17 cellular contexts compared by ENCODE assay signal in the genomic region with DNA sequence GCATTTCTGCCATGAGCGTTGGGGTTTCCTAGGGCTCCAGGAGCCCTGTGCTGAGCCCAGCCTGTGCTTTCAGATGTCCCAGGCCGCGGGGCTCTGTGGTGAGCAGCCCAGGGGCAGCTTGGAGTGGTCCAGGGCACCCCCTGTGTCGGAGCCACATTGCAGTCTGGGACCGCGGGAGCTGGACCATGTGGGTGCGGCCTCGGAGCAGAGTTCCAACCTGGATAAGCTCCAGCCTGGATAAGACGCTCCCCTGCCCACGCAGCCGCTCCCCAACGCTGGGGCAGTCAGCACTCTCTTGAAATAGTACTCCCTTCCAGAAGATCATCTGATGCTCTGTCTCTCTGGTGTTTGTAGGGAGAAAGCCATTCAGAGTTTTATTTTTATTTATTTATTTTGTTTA.
A peak's percentile ranks its signal among the peaks of the same experiment; 100 is the strongest.
DNase-seq lines count a peak whose midpoint lies in the region; TF ChIP-seq lines count a peak whose summit lies in the region.
"Had no signal": no experiment of that assay in that cellular context is flagged by ENCODE, and none has a peak within 500 bp of the region (broad histone marks: within the 10 kb centered on the region; RNA-seq: fewer than 3 reads in every experiment).

No MANE protein-coding gene starts in this region.

- no peak overlapping the region for H2BK15ac ChIP-seq in H9 (ENCODE audit: low read depth, low read length)

- H2AK5ac ChIP-seq in H9 (ENCODE audit: insufficient read length, low read length) = no peak overlapping the region

- H3K27ac Mint-ChIP-seq in H9 = no peak overlapping the region
- H3K27ac Mint-ChIP-seq: activated T-helper 2 cell treated with anti-CD3 and anti-CD28 coated beads, Interferon-gamma antibody, Interleukin-2, Interleukin-4, amounts not matched to agents 10 μg/mL and 5 μg/mL and 100 μg/mL, durations not matched to agents 14 hours and 24 hours and 36 hours; effector memory CD8-positive, alpha-beta T cell; stimulated activated effector memory CD8-positive, alpha-beta T cell treated with anti-CD3 and anti-CD28 coated beads, Interleukin-12 subunit alpha, Interleukin-12 subunit beta, amount 100 ng/mL, for 72 hours had no signal

- TF ChIP-seq CTCF in H9 (conservative IDR thresholded peaks at IDR 0.05) (no peak), coronary artery (IDR thresholded peaks at IDR 0.05) (no peak)

- no peak overlapping the region for H3K4me2 ChIP-seq in H9 (ENCODE audit: insufficient read depth, insufficient read length, low read length)

- H3T11ph ChIP-seq in H9 (ENCODE audit: low read length) = no peak overlapping the region

- no peaks in the 10 kb centered on the region for H3K27me3 ChIP-seq in H9 (ENCODE audit: insufficient read depth, low read length)

- peaks cover 2% of the 10 kb centered on the region for H4K20me1 ChIP-seq in H9 (ENCODE audit: control insufficient read depth, insufficient read depth, insufficient read length)

- H3K9me3 Mint-ChIP-seq in H9 = no peaks in the 10 kb centered on the region
- H3K9me3 Mint-ChIP-seq: activated T-helper 2 cell treated with anti-CD3 and anti-CD28 coated beads, Interferon-gamma antibody, Interleukin-2, Interleukin-4, amounts not matched to agents 10 μg/mL and 5 μg/mL and 100 μg/mL, durations not matched to agents 14 hours and 24 hours and 36 hours; CD4-positive, alpha-beta memory T cell; effector memory CD8-positive, alpha-beta T cell; naive thymus-derived CD4-positive, alpha-beta T cell; stimulated activated effector memory CD8-positive, alpha-beta T cell treated with anti-CD3 and anti-CD28 coated beads, Interleukin-12 subunit alpha, Interleukin-12 subunit beta, amount 100 ng/mL, for 72 hours had no signal

- no peak overlapping the region for H3K56ac ChIP-seq in H9 (ENCODE audit: insufficient read length, low read depth, low read length)

- no peak overlapping the region for H3K4ac ChIP-seq in H9 (ENCODE audit: low read depth, low read length)

- H2BK12ac ChIP-seq in H9 (ENCODE audit: insufficient read length, low read depth, low read length) = no peak overlapping the region

- H2BK5ac ChIP-seq in H9 (ENCODE audit: insufficient read length, low read length) = no peak overlapping the region

- H3K27ac ChIP-seq in H9 (ENCODE audit: insufficient read length, low read depth, low read length) = no peak overlapping the region
- no peak overlapping the region for H3K27ac ChIP-seq in coronary artery

- no peak overlapping the region for H4K8ac ChIP-seq in H9 (replicated peaks; ENCODE audit: insufficient read length, low read depth, low read length)

- H3K79me1 ChIP-seq in H9 (ENCODE audit: insufficient read depth, low read depth, low read length, poor library complexity, severe bottlenecking) = no peaks in the 10 kb centered on the region

- H3K79me2 ChIP-seq in H9 (ENCODE audit: insufficient read depth, low read length) = no peaks in the 10 kb centered on the region

- no peak overlapping the region for H2AFZ ChIP-seq in H9 (ENCODE audit: low read length)

- H3K4me3 ChIP-seq in coronary artery = no peak overlapping the region

- no peaks in the 10 kb centered on the region for H3K9me3 ChIP-seq in H9 (ENCODE audit: control insufficient read depth, low read depth, low read length)

- H3K14ac ChIP-seq in H9 (ENCODE audit: insufficient read depth, low read length) = no peak overlapping the region

- in situ Hi-C loops in KBM-7 (cut with MboI; ENCODE audit: low pct_unique_long_range_greater_than_20kb, low sequenced_read_pairs) = no loop called here

- no peak overlapping the region for H3K4me3 Mint-ChIP-seq in H9
- H3K4me3 Mint-ChIP-seq: CD4-positive, alpha-beta memory T cell; effector memory CD8-positive, alpha-beta T cell; stimulated activated effector memory CD8-positive, alpha-beta T cell treated with anti-CD3 and anti-CD28 coated beads, Interleukin-12 subunit alpha, Interleukin-12 subunit beta, amount 100 ng/mL, for 72 hours had no signal

- no peaks in the 10 kb centered on the region for H3K4me1 ChIP-seq in H9 (ENCODE audit: insufficient read depth, low read length)

- peaks cover 0 to 9% of the 10 kb centered on the region in 2 experiments; a peak in 2 of 4 replicates for H3K4me1 Mint-ChIP-seq in H9

- no peak overlapping the region for H3K23ac ChIP-seq in H9 (ENCODE audit: insufficient read length, low read depth, low read length)

- H3K9ac ChIP-seq in H9 (ENCODE audit: extremely low read depth, insufficient read length, low read length) = no peak overlapping the region

- H3K27me3 Mint-ChIP-seq in H9 (ENCODE audit: low read depth) = no peaks in the 10 kb centered on the region

- no peak overlapping the region for H2BK120ac ChIP-seq in H9 (ENCODE audit: low read depth, low read length, poor library complexity, severe bottlenecking)

- no peak overlapping the region for H4K91ac ChIP-seq in H9 (ENCODE audit: insufficient read length, low read depth, low read length)

- no peak overlapping the region for H2BK20ac ChIP-seq in H9 (ENCODE audit: low read depth, low read length, poor library complexity, severe bottlenecking)

- no peaks in the 10 kb centered on the region for H3K23me2 ChIP-seq in H9 (ENCODE audit: insufficient read length, low read depth, low read length, poor library complexity, severe bottlenecking)

- peak; percentile 29 for DNase-seq in H9
- DNase-seq in SW480 (ENCODE audit: low spot score) = peak; percentile 11
- peak; percentile 45 for DNase-seq in iPS-NIHi11 (ENCODE audit: low spot score)
- peak; percentile 30 for DNase-seq in superior temporal gyrus (ENCODE audit: extremely low spot score)
- DNase-seq in KBM-7 = no peak
- DNase-seq in activated CD4-positive, alpha-beta T cell treated with anti-CD3 and anti-CD28 coated beads for 1 hour = no peak
- no peak for DNase-seq in coronary artery (ENCODE audit: low spot score)
- DNase-seq: activated CD4-positive, alpha-beta T cell treated with anti-CD3 and anti-CD28 coated beads, Interleukin-2, amount 50 U/mL, for 4 hours; CD4-positive, alpha-beta memory T cell; effector memory CD8-positive, alpha-beta T cell; Karpas-422; naive thymus-derived CD4-positive, alpha-beta T cell; NCI-H1694 treated with DMSO at 0.1 percent for 48 hours; NCI-H526 treated with DMSO at 0.1 percent for 48 hours; stimulated activated CD4-positive, alpha-beta T cell treated with anti-CD3 and anti-CD28 coated beads, Interleukin-4, amount 100 ng/mL, for 4 hours had no signal

- H3K18ac ChIP-seq in H9 (ENCODE audit: insufficient read length, low read depth, low read length) = no peak overlapping the region

- no CpG with 5 or more reads among the region's 12 CpGs for WGBS in H9 (ENCODE audit: extremely low coverage, insufficient read length, low lambda C conversion rate)

- peaks cover 0 to 10% (median 8%) of the 10 kb centered on the region in 3 experiments; a peak in 5 of 7 replicates for H3K36me3 Mint-ChIP-seq in H9 (ENCODE audit: insufficient read depth in 1 of 3, low read depth in 3 of 3)
- H3K36me3 Mint-ChIP-seq: CD4-positive, alpha-beta memory T cell; naive thymus-derived CD4-positive, alpha-beta T cell; stimulated activated effector memory CD8-positive, alpha-beta T cell treated with anti-CD3 and anti-CD28 coated beads, Interleukin-12 subunit alpha, Interleukin-12 subunit beta, amount 100 ng/mL, for 72 hours had no signal

- H4K5ac ChIP-seq in H9 (ENCODE audit: insufficient read length, low read depth, low read length) = no peak overlapping the region

Comparison
In these comparisons a context has a peak if more than half of its experiments do, and no peak if none do; other contexts are left out.
1. DNase-seq: peak in H9 (single experiment), SW480 (single experiment), iPS-NIHi11 (single experiment) and superior temporal gyrus (single experiment); none in KBM-7 (single experiment), activated CD4-positive, alpha-beta T cell treated with anti-CD3 and anti-CD28 coated beads for 1 hour (single experiment) and coronary artery (single experiment).